8 cellular contexts compared by ENCODE assay signal in the genomic region with DNA sequence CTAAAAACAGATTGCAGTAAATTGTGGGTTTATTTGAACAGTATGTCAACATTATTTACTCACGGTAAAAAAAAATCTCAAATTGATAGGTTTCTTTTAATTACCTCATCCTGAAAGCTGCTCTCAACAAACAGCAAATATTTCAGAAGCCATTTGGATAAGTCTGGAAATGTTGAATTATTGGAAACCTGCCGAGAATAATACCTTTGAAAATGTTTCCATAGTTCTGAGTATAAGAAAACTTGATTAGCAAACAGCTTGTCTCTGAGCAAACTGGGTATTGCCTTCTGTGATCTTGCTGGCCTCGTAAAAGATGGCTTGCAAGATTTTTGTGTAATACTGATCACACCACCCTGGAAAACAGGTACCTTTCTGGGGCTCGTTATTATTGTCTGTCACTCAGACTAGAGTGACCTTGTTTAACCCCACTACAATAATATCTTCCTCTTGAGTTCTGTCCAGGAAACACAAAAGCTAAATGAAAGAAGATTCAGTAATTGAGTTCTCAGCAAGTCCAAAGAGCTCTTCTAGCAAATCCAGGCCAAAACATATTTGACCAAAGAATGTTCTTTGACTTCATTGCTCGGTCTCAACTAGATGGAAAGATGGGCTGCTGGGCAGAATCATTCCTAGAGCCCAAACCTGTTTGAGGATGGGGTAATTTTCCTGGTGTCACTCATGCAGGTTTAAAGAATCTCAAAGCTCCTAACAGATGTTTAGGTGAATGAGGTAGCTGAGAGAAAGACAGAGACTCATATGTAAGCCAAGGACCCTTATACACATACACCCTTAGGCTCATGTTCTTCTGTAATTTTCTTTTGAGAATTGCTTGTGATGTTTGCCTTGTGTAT.
DNase-seq lines count a peak whose midpoint lies in the region; ATAC-seq and TF ChIP-seq lines count a peak whose summit lies in the region.

No MANE protein-coding gene starts in this region.

- intact Hi-C loops in heart left ventricle (cut with DNase I), result loop anchor here in 7 of 10 donors (2.0 to 10.0 kb wide), 7 partner anchors 85 to 267 kb away; partner anchors contain the start of gene PGRMC2 (in 1 of the 7)
- intact Hi-C loops in Right ventricle myocardium inferior (cut with DNase I), result loop anchor here (2.0 to 10.0 kb wide), 3 partner anchors 99 to 269 kb away; partner anchors contain the start of gene PGRMC2

- ATAC-seq in heart left ventricle, result peak in 2 of 4 donors; percentile 30 to 37
- ATAC-seq in Right ventricle myocardium inferior, result no peak
- ATAC-seq in activated CD8-positive, alpha-beta T cell treated with anti-CD3 and anti-CD28 coated beads, Interleukin-2, amount 10 ng/mL, durations not matched to agents 7 days and 5 days, result no peak
- no peak for ATAC-seq in HG03432 (IDR thresholded peaks at IDR 0.05; ENCODE audit: unreplicated experiment)

- no peaks in the 10 kb centered on the region for H3K9me3 Mint-ChIP-seq in activated CD8-positive, alpha-beta T cell treated with anti-CD3 and anti-CD28 coated beads, Interleukin-2, amount 10 ng/mL, durations not matched to agents 7 days and 5 days (ENCODE audit: insufficient read depth)

- H3K36me3 Mint-ChIP-seq in activated CD8-positive, alpha-beta T cell treated with anti-CD3 and anti-CD28 coated beads, Interleukin-2, amount 10 ng/mL, durations not matched to agents 7 days and 5 days (ENCODE audit: low read depth), result no peaks in the 10 kb centered on the region

- H3K27me3 Mint-ChIP-seq in activated CD8-positive, alpha-beta T cell treated with anti-CD3 and anti-CD28 coated beads, Interleukin-2, amount 10 ng/mL, durations not matched to agents 7 days and 5 days (ENCODE audit: low read depth), result peaks cover 21% of the 10 kb centered on the region

- H3K27ac ChIP-seq in heart left ventricle, result peak overlapping the region; percentile 80 to 95 (median 88)
- peak overlapping the region; percentile 60 for H3K27ac ChIP-seq in layer of hippocampus (ENCODE audit: low read depth, low read length)
- peak overlapping the region; percentile 80 to 92 (median 86) for H3K27ac ChIP-seq in tibial nerve

- no peak for TF ChIP-seq EP300 in tibial nerve (IDR thresholded peaks at IDR 0.05)

- 15 to 28% (median 21%) methylated on average over 5 of the region's 5 CpGs for WGBS in heart left ventricle, 4 donors
- 34 to 38% methylated on average over 5 of the region's 5 CpGs for WGBS in tibial nerve, 2 donors

- no peaks in the 10 kb centered on the region for H3K36me3 ChIP-seq in heart left ventricle
- no peaks in the 10 kb centered on the region for H3K36me3 ChIP-seq in tibial nerve

- no peak overlapping the region for H3K27ac Mint-ChIP-seq in activated CD8-positive, alpha-beta T cell treated with anti-CD3 and anti-CD28 coated beads, Interleukin-2, amount 10 ng/mL, durations not matched to agents 7 days and 5 days

- POLR2A ChIA-PET in activated CD8-positive, alpha-beta T cell treated with anti-CD3 and anti-CD28 coated beads, Interleukin-2, amount 10 ng/mL, durations not matched to agents 7 days and 5 days (lab: Charles Lee), result interaction anchor here (0.6 kb wide), 1 partner anchor 126 kb away, joined by 3 read pairs; no protein-coding TSS in a partner anchor

- H3K4me3 Mint-ChIP-seq in activated CD8-positive, alpha-beta T cell treated with anti-CD3 and anti-CD28 coated beads, Interleukin-2, amount 10 ng/mL, durations not matched to agents 7 days and 5 days, result peak overlapping the region; percentile 84

- TF ChIP-seq CTCF in heart left ventricle (IDR thresholded peaks at IDR 0.05), result no peak
- TF ChIP-seq CTCF in tibial nerve (IDR thresholded peaks at IDR 0.05), result no peak

- H3K4me1 Mint-ChIP-seq in activated CD8-positive, alpha-beta T cell treated with anti-CD3 and anti-CD28 coated beads, Interleukin-2, amount 10 ng/mL, durations not matched to agents 7 days and 5 days (ENCODE audit: low read depth), result peaks cover 15% of the 10 kb centered on the region

- no peak for DNase-seq in heart left ventricle
- no peak for DNase-seq in Right ventricle myocardium inferior (ENCODE audit: missing footprints)
- DNase-seq in activated CD8-positive, alpha-beta T cell treated with anti-CD3 and anti-CD28 coated beads, Interleukin-2, amount 10 ng/mL, durations not matched to agents 7 days and 5 days, result no peak
- DNase-seq in tibial nerve (ENCODE audit: low spot score in 2 of 2), result no peak
- DNase-seq in UCSD-AML1 (lab: John Stamatoyannopoulos, UW; ENCODE audit: unreplicated experiment), result no peak
- DNase-seq in glomerular visceral epithelial cell (ENCODE audit: extremely low spot score), result no peak

- TF ChIP-seq POLR2A in heart left ventricle (IDR thresholded peaks at IDR 0.05), result no peak
- TF ChIP-seq POLR2A in tibial nerve (IDR thresholded peaks at IDR 0.05), result no peak

- H3K27me3 ChIP-seq in heart left ventricle, result no peaks in the 10 kb centered on the region
- no peaks in the 10 kb centered on the region for H3K27me3 ChIP-seq in layer of hippocampus (ENCODE audit: control insufficient read depth, insufficient read depth, low read length)
- H3K27me3 ChIP-seq in tibial nerve, result no peaks in the 10 kb centered on the region

- H3K4me1 ChIP-seq in heart left ventricle (peaks cover 0 to 17% (median 12%) of the 10 kb centered on the region in 12 donors), tibial nerve (peaks cover 0 to 22% (median 4%) of the 10 kb centered on the region in 4 donors)

- H3K4me3 ChIP-seq in heart left ventricle (peak overlapping the region; percentile 21 to 73 (median 58)), tibial nerve (peak overlapping the region; percentile 34 to 61 (median 58))

- H3K9me3 ChIP-seq in heart left ventricle (peaks cover 0 to 9% (median 0%) of the 10 kb centered on the region in 12 donors), tibial nerve (peaks cover 0 to 6% (median 0%) of the 10 kb centered on the region in 4 donors)

- CTCF ChIA-PET in activated CD8-positive, alpha-beta T cell treated with anti-CD3 and anti-CD28 coated beads, Interleukin-2, amount 10 ng/mL, durations not matched to agents 7 days and 5 days (lab: Charles Lee), result interaction anchor here (0.8 to 1.7 kb wide), 6 partner anchors 9 to 362 kb away, joined by 3 to 10 read pairs (median 3); no protein-coding TSS in a partner anchor
